In the genomic region with DNA sequence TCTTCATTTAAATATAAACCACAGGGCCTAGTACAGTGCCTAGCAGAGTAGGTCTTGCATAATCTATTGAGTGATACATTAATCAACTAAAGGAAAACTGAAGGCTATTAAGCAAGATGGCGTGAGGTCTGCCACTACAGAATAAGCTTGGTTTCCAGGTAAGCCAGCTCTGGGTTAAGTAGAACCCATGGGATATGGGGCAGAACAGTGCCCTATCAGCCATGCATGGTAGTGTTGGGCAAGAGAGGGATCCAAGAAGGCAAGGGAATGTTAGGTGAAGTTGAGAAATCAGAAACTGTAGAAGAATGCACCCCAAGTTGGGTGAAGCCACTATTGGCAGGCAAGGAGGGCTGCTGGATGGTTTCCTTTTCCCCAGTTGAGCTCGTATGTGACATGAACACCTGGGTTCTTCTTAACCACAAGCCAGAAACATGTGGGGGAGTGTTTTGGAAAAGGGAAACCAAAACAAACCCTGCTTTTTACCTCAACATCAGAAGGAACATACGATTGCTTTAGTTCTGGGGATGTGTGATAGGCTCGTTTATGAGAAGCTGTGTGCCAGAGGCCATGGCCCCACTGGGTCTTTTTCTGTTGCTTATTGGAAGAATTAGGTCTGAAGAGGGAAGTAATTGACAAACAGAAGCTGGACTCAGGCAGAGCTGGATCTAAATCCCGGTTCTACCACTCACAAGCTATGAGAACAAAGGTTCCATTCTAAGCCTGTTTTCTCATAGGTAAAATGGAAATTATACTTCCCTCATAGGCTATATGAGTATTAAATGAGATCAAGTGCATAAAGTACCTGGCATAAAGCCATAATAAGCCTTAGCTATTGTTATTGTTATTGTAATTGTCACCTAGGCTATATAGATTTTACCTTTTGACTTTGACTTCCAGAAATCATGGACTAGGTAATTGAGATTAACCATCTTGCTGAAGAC, we compare ENCODE assay signal across 10 cellular contexts. TPM values are rescaled to one million over a fixed set of nuclear protein-coding genes. Genes with fewer than 3 reads are reported as not detected.
DNase-seq lines count a peak whose midpoint lies in the region; ATAC-seq, FAIRE-seq and TF ChIP-seq lines count a peak whose summit lies in the region.
"Had no signal": no experiment of that assay in that cellular context is flagged by ENCODE, and none has a peak within 500 bp of the region (broad histone marks: within the 10 kb centered on the region; RNA-seq: fewer than 3 reads in every experiment).

No MANE protein-coding gene starts in this region.

- BruUV-seq in Calu3 (replicated peaks; lab: Mats Ljungman, UMichigan): no TSS peak

- CTCF ChIA-PET in Calu3 (lab: Charles Lee): interaction anchor here (0.7 kb wide), 1 partner anchor 34 kb away, joined by 4 read pairs; a partner anchor contains a TSS
- CTCF ChIA-PET in naive thymus-derived CD4-positive, alpha-beta T cell (lab: Charles Lee): interaction anchor here (1.3 kb wide), 1 partner anchor 298 kb away, joined by 4 read pairs; no protein-coding TSS in a partner anchor

- H3K4me3 ChIP-seq in naive thymus-derived CD4-positive, alpha-beta T cell (ENCODE audit: low read length): no peak overlapping the region
- H3K4me3 ChIP-seq in dorsolateral prefrontal cortex (no peak overlapping the region), kidney (ENCODE audit: low read length in 2 of 2) (no peak overlapping the region)

- no peak overlapping the region for H3K4me3 Mint-ChIP-seq in Calu3 (ENCODE audit: low read depth, unreplicated experiment)
- H3K4me3 Mint-ChIP-seq in activated T-helper 1 cell treated with anti-CD3 and anti-CD28 coated beads, Interleukin-12 subunit alpha, Interleukin-12 subunit beta, Interleukin-2, Interleukin-4 antibody, amounts not matched to agents 30 ng/mL and 10 ng/mL and 1 ng/mL, durations not matched to agents 14 hours and 24 hours and 36 hours: peak overlapping the region; percentile 59
- peak overlapping the region; percentile 19 to 61 (median 52) for H3K4me3 Mint-ChIP-seq in naive thymus-derived CD4-positive, alpha-beta T cell

- FAIRE-seq in kidney (lab: Jason Lieb, UNC): no peak

- H3K9me3 ChIP-seq in naive thymus-derived CD4-positive, alpha-beta T cell (ENCODE audit: control insufficient read depth in 2 of 3, low read length in 3 of 3): no peaks in the 10 kb centered on the region
- H3K9me3 ChIP-seq in kidney (ENCODE audit: control insufficient read depth in 1 of 2, low read length in 2 of 2): no peaks in the 10 kb centered on the region

- DNase-seq in Calu3 (no peak), AG08395 (ENCODE audit: low spot score) (no peak), dorsolateral prefrontal cortex (no peak), GM19238 (ENCODE audit: insufficient read length, low spot score) (no peak), kidney (no peak)
- peak; percentile 66 for DNase-seq in activated T-helper 1 cell treated with anti-CD3 and anti-CD28 coated beads, Interleukin-12 subunit alpha, Interleukin-12 subunit beta, Interleukin-2, Interleukin-4 antibody, amounts not matched to agents 30 ng/mL and 10 ng/mL and 1 ng/mL, durations not matched to agents 14 hours and 24 hours and 36 hours (ENCODE audit: low spot score)
- peak in 8 of 9 donors; percentile 23 to 73 (median 58) for DNase-seq in naive thymus-derived CD4-positive, alpha-beta T cell
- DNase-seq: cortex of kidney had no signal

- H3K9ac ChIP-seq in kidney (ENCODE audit: low read length in 2 of 2): no peak overlapping the region

- H3K4me1 ChIP-seq in naive thymus-derived CD4-positive, alpha-beta T cell (ENCODE audit: control insufficient read depth in 2 of 2, insufficient read depth in 2 of 2, low read length in 2 of 2): peaks cover 11 to 44% of the 10 kb centered on the region in 2 donors
- H3K4me1 ChIP-seq in kidney (ENCODE audit: control insufficient read depth in 1 of 2, insufficient read depth in 1 of 2, low read depth in 1 of 2, low read length in 2 of 2): peaks cover 28 to 45% of the 10 kb centered on the region in 2 donors

- no peaks in the 10 kb centered on the region for H3K27me3 Mint-ChIP-seq in Calu3 (ENCODE audit: unreplicated experiment)
- H3K27me3 Mint-ChIP-seq in activated T-helper 1 cell treated with anti-CD3 and anti-CD28 coated beads, Interleukin-12 subunit alpha, Interleukin-12 subunit beta, Interleukin-2, Interleukin-4 antibody, amounts not matched to agents 30 ng/mL and 10 ng/mL and 1 ng/mL, durations not matched to agents 14 hours and 24 hours and 36 hours (ENCODE audit: insufficient read depth): no peaks in the 10 kb centered on the region
- H3K27me3 Mint-ChIP-seq in naive thymus-derived CD4-positive, alpha-beta T cell: no peaks in the 10 kb centered on the region

- H3K4me1 Mint-ChIP-seq in Calu3 (ENCODE audit: low read depth, unreplicated experiment): peaks cover 87% of the 10 kb centered on the region
- H3K4me1 Mint-ChIP-seq in activated T-helper 1 cell treated with anti-CD3 and anti-CD28 coated beads, Interleukin-12 subunit alpha, Interleukin-12 subunit beta, Interleukin-2, Interleukin-4 antibody, amounts not matched to agents 30 ng/mL and 10 ng/mL and 1 ng/mL, durations not matched to agents 14 hours and 24 hours and 36 hours (ENCODE audit: low read depth): peaks cover 95% of the 10 kb centered on the region
- H3K4me1 Mint-ChIP-seq in naive thymus-derived CD4-positive, alpha-beta T cell: peaks cover 36 to 81% (median 62%) of the 10 kb centered on the region in 7 donors

- peak; percentile 58 for ATAC-seq in HG02678 (IDR thresholded peaks at IDR 0.05; ENCODE audit: unreplicated experiment)
- ATAC-seq in naive thymus-derived CD4-positive, alpha-beta T cell: peak; percentile 77

- intact Hi-C loops in Calu3 (cut with micrococcal nuclease; ENCODE audit: unreplicated experiment): no loop called here
- intact Hi-C loops in activated T-helper 1 cell treated with anti-CD3 and anti-CD28 coated beads, Interleukin-12 subunit alpha, Interleukin-12 subunit beta, Interleukin-2, Interleukin-4 antibody, amounts not matched to agents 30 ng/mL and 10 ng/mL and 1 ng/mL, durations not matched to agents 14 hours and 24 hours and 36 hours (cut with micrococcal nuclease): loop anchor here (1.0 to 2.0 kb wide), 5 partner anchors 25 to 214 kb away; a partner anchor contains a TSS
- intact Hi-C loops in naive thymus-derived CD4-positive, alpha-beta T cell (cut with micrococcal nuclease): loop anchor here (1.0 to 2.0 kb wide), 5 partner anchors 25 to 184 kb away; a partner anchor contains a TSS
- intact Hi-C loops in dorsolateral prefrontal cortex (cut with DNase I): no loop called here
- intact Hi-C loops in kidney (cut with DNase I): no loop called here

- POLR2A ChIA-PET in naive thymus-derived CD4-positive, alpha-beta T cell (lab: Charles Lee): interaction anchor here (1.0 to 1.4 kb wide), 2 partner anchors 39 to 87 kb away, joined by 3 to 4 read pairs; a partner anchor contains a TSS

- H3K27ac Mint-ChIP-seq in Calu3 (ENCODE audit: unreplicated experiment): peak overlapping the region; percentile 22
- peak overlapping the region; percentile 90 for H3K27ac Mint-ChIP-seq in activated T-helper 1 cell treated with anti-CD3 and anti-CD28 coated beads, Interleukin-12 subunit alpha, Interleukin-12 subunit beta, Interleukin-2, Interleukin-4 antibody, amounts not matched to agents 30 ng/mL and 10 ng/mL and 1 ng/mL, durations not matched to agents 14 hours and 24 hours and 36 hours
- peak overlapping the region; percentile 57 to 90 (median 73) for H3K27ac Mint-ChIP-seq in naive thymus-derived CD4-positive, alpha-beta T cell

- H3K27ac ChIP-seq in naive thymus-derived CD4-positive, alpha-beta T cell (ENCODE audit: low read depth, low read length): peak overlapping the region; percentile 6
- H3K27ac ChIP-seq in dorsolateral prefrontal cortex (no peak overlapping the region), kidney (ENCODE audit: low read depth in 2 of 2, low read length in 2 of 2) (peak overlapping the region in 1 of 2 donors; percentile 10)
- H3K27ac ChIP-seq: HL-60 had no signal

- H3K36me3 ChIP-seq in naive thymus-derived CD4-positive, alpha-beta T cell (ENCODE audit: control insufficient read depth in 2 of 3, insufficient read depth in 3 of 3, low read length in 3 of 3): no peaks in the 10 kb centered on the region
- peaks cover 12 to 16% of the 10 kb centered on the region in 2 donors for H3K36me3 ChIP-seq in kidney (ENCODE audit: control insufficient read depth in 1 of 2, insufficient read depth in 2 of 2, low read length in 2 of 2)

- H3K36me3 Mint-ChIP-seq in Calu3 (ENCODE audit: insufficient read depth, unreplicated experiment): peaks cover 51% of the 10 kb centered on the region
- peaks cover 69% of the 10 kb centered on the region for H3K36me3 Mint-ChIP-seq in activated T-helper 1 cell treated with anti-CD3 and anti-CD28 coated beads, Interleukin-12 subunit alpha, Interleukin-12 subunit beta, Interleukin-2, Interleukin-4 antibody, amounts not matched to agents 30 ng/mL and 10 ng/mL and 1 ng/mL, durations not matched to agents 14 hours and 24 hours and 36 hours (ENCODE audit: low read depth)
- H3K36me3 Mint-ChIP-seq in naive thymus-derived CD4-positive, alpha-beta T cell: peaks cover 10 to 69% (median 34%) of the 10 kb centered on the region in 5 donors

- no peaks in the 10 kb centered on the region for H3K9me3 Mint-ChIP-seq in Calu3 (ENCODE audit: low read depth, unreplicated experiment)
- no peaks in the 10 kb centered on the region for H3K9me3 Mint-ChIP-seq in activated T-helper 1 cell treated with anti-CD3 and anti-CD28 coated beads, Interleukin-12 subunit alpha, Interleukin-12 subunit beta, Interleukin-2, Interleukin-4 antibody, amounts not matched to agents 30 ng/mL and 10 ng/mL and 1 ng/mL, durations not matched to agents 14 hours and 24 hours and 36 hours
- H3K9me3 Mint-ChIP-seq in naive thymus-derived CD4-positive, alpha-beta T cell: peaks cover 0 to 5% (median 0%) of the 10 kb centered on the region in 11 donors

- no peaks in the 10 kb centered on the region for H3K27me3 ChIP-seq in naive thymus-derived CD4-positive, alpha-beta T cell (ENCODE audit: control insufficient read depth in 2 of 2, insufficient read depth in 2 of 2, low read length in 2 of 2)
- H3K27me3 ChIP-seq in dorsolateral prefrontal cortex: no peaks in the 10 kb centered on the region

- TF ChIP-seq CTCF in Calu3 (IDR thresholded peaks at IDR 0.05; ENCODE audit: unreplicated experiment): no peak
- TF ChIP-seq CTCF in dorsolateral prefrontal cortex (IDR thresholded peaks at IDR 0.05 in 54 of 56, conservative IDR thresholded peaks at IDR 0.05 in 2 of 56; ENCODE audit: low read depth in 1 of 56, partially characterized antibody in 56 of 56): no peak
- TF ChIP-seq CTCF in kidney (IDR thresholded peaks at IDR 0.05; ENCODE audit: borderline replicate concordance, extremely low read depth, insufficient read depth): no peak

RNA-seq across cellular contexts. Expression of a gene that starts 33.5 kb away (rescaled TPM):
- 18.2 and 28.1 TPM in 2 replicates for total RNA-seq in Calu3 (2022)
- 53.2 and 62.1 TPM in 2 replicates for total RNA-seq in activated T-helper 1 cell treated with anti-CD3 and anti-CD28 coated beads, Interleukin-12 subunit alpha, Interleukin-12 subunit beta, Interleukin-2, Interleukin-4 antibody, amounts not matched to agents 30 ng/mL and 10 ng/mL and 1 ng/mL, durations not matched to agents 14 hours and 24 hours and 36 hours
- total RNA-seq in naive thymus-derived CD4-positive, alpha-beta T cell: 10 to 100 TPM; 29.4 to 62.9 (median 40.2) TPM
- polyA plus RNA-seq in naive thymus-derived CD4-positive, alpha-beta T cell: 10 to 100 TPM; 14.2 to 30.7 TPM
- 10 to 100 TPM in 118 of 120 experiments, 1 to 10 TPM in 2; 7.7 to 36.0 (median 17.1) TPM for total RNA-seq in dorsolateral prefrontal cortex
- total RNA-seq in kidney: 101 TPM
- 19.2 TPM for polyA plus RNA-seq in kidney (ENCODE audit: insufficient read depth, low read depth, low replicate concordance)

Comparison
In these comparisons a context has a peak if more than half of its experiments do, and no peak if none do; other contexts are left out.
1. DNase-seq: peak in activated T-helper 1 cell treated with anti-CD3 and anti-CD28 coated beads, Interleukin-12 subunit alpha, Interleukin-12 subunit beta, Interleukin-2, Interleukin-4 antibody, amounts not matched to agents 30 ng/mL and 10 ng/mL and 1 ng/mL, durations not matched to agents 14 hours and 24 hours and 36 hours (single experiment) and naive thymus-derived CD4-positive, alpha-beta T cell (8 of 9); none in Calu3 (single experiment), AG08395 (single experiment), dorsolateral prefrontal cortex (0 of 10), GM19238 (single experiment) and kidney (single experiment).
2. H3K27ac Mint-ChIP-seq: peak in every context shown above with its lines; median percentile 90 in activated T-helper 1 cell treated with anti-CD3 and anti-CD28 coated beads, Interleukin-12 subunit alpha, Interleukin-12 subunit beta, Interleukin-2, Interleukin-4 antibody, amounts not matched to agents 30 ng/mL and 10 ng/mL and 1 ng/mL, durations not matched to agents 14 hours and 24 hours and 36 hours; 73 in naive thymus-derived CD4-positive, alpha-beta T cell; 22 in Calu3.
3. intact Hi-C loops: an anchor here in activated T-helper 1 cell treated with anti-CD3 and anti-CD28 coated beads, Interleukin-12 subunit alpha, Interleukin-12 subunit beta, Interleukin-2, Interleukin-4 antibody, amounts not matched to agents 30 ng/mL and 10 ng/mL and 1 ng/mL, durations not matched to agents 14 hours and 24 hours and 36 hours (1.0 to 2.0 kb wide) and naive thymus-derived CD4-positive, alpha-beta T cell (1.0 to 2.0 kb wide); none called in Calu3, dorsolateral prefrontal cortex and kidney.